1 cellular context compared by ENCODE assay signal in the genomic region with DNA sequence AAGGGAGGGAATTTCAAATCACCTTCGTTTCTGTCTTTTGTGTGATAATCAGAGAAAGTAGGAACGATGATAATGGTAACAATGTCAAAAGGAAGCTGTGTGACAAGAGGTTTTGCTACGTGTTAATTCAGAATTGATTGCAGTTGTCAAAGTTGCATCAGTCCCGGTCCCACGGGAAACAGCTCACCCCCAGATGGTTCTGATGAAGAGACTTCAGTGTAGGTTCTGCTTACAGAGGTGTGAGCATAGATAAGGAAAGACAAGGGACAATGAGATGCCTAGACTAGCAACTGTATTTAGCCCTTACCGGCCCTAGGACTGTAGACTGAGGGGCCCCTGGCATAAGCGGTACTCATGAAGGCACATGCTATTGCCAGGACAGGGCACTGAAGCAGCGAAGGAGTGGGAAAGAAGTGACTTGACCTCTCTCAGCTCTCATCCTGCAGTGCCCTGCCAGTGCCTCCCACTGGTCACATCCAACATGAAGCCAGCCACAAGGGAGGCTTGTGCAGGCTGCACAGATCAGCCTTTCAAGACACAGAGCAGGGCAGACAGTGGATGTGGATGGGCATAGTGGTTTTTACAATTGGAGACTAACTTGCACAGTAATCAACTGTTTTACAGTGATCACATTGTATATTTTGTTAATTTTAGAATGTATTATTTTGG.
TF ChIP-seq lines count a peak whose summit lies in the region.

No MANE protein-coding gene starts in this region.

TF ChIP-seq in GM12878, 131 proteins besides CTCF, POLR2A, EP300 and RAD21:
- TF ChIP-seq SP1 (IDR thresholded peaks at IDR 0.05; ENCODE audit: low read depth, low read length) (no peak), RCOR1 (conservative IDR thresholded peaks at IDR 0.05; ENCODE audit: low read depth, low read length) (no peak)
